ENCODE assay signal across 20 cellular contexts in the genomic region with DNA sequence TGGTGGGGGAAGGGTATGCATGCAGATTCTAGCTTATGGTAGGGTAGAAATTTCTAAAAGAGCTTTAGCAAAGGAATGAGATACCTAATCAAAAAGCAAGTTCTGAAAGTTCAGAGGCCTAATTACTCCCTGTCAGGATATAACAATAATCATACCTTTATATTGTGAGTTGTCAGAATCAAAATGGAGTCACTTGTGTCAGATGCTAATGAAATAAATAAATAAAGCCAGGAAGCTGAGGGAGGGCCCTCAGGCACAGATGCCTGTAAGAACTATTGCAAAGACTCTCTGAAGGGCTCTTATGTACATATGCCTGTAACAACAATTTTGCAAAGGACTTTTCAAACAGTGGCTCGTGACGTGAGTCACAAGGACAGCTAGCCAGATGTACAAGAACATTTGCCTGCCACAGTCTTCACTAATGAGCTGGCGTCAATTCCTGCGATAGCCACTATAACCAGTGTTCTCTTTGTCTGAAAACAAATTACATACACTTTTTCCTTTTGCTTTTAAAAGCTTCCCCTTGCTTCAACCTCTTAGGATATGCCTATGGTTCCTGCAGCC. TPM values are rescaled to one million over a fixed set of nuclear protein-coding genes. Genes with fewer than 3 reads are reported as not detected.
DNase-seq lines count a peak whose midpoint lies in the region; TF ChIP-seq lines count a peak whose summit lies in the region.
"Had no signal": no experiment of that assay in that cellular context is flagged by ENCODE, and none has a peak within 500 bp of the region (broad histone marks: within the 10 kb centered on the region; RNA-seq: fewer than 3 reads in every experiment).

No MANE protein-coding gene starts in this region.

- H3K4me1 ChIP-seq in SJSA1 (replicated peaks) = peaks cover 22% of the 10 kb centered on the region
- H3K4me1 ChIP-seq in ovary (ENCODE audit: insufficient read depth) = no peaks in the 10 kb centered on the region
- H3K4me1 ChIP-seq: BE2C had no signal

- peaks cover 5% of the 10 kb centered on the region for H3K4me1 Mint-ChIP-seq in Calu3 (ENCODE audit: low read depth, unreplicated experiment)
- H3K4me1 Mint-ChIP-seq: H9, naive B cell had no signal

- BruUV-seq in Calu3 (replicated peaks; lab: Mats Ljungman, UMichigan) = no TSS peak

- TF ChIP-seq EP300 in ovary (IDR thresholded peaks at IDR 0.05) = no peak

- CTCF ChIA-PET in Calu3 (lab: Charles Lee) = interaction anchor here (0.5 kb wide), 1 partner anchor 42 kb away, joined by 6 read pairs; no protein-coding TSS in a partner anchor

- no peaks in the 10 kb centered on the region for H3K27me3 ChIP-seq in SJSA1 (replicated peaks)
- no peaks in the 10 kb centered on the region for H3K27me3 ChIP-seq in ovary
- H3K27me3 ChIP-seq: BE2C, dorsolateral prefrontal cortex, gastrocnemius medialis, right atrium auricular region had no signal

- no peak overlapping the region for H3K27ac Mint-ChIP-seq in Calu3 (ENCODE audit: unreplicated experiment)
- H3K27ac Mint-ChIP-seq: activated naive CD8-positive, alpha-beta T cell treated with anti-CD3 and anti-CD28 coated beads for 36 hours; H9; naive B cell had no signal

- H3K27ac ChIP-seq in SJSA1 = peak overlapping the region; percentile 41
- no peak overlapping the region for H3K27ac ChIP-seq in ovary
- H3K27ac ChIP-seq: gastrocnemius medialis, right atrium auricular region, VCaP had no signal

- WGBS in ovary, 3 donors = 92 to 96% (median 93%) methylated on average over 4 of the region's 4 CpGs

- H3K4me3 Mint-ChIP-seq in Calu3 (ENCODE audit: low read depth, unreplicated experiment) = no peak overlapping the region
- H3K4me3 Mint-ChIP-seq: activated naive CD8-positive, alpha-beta T cell treated with anti-CD3 and anti-CD28 coated beads for 36 hours; H9; naive B cell had no signal

- intact Hi-C loops in Calu3 (cut with micrococcal nuclease; ENCODE audit: unreplicated experiment) (no loop called here), ovary (cut with DNase I) (no loop called here)

- DNase-seq in AG10803 (ENCODE audit: low read depth) (peak; percentile 84), LHCN-M2 (ENCODE audit: low read depth) (peak; percentile 84), SJSA1 (ENCODE audit: low read depth in 1 of 2, low spot score in 2 of 2) (peak; percentile 28 to 49), iris pigment epithelial cell (ENCODE audit: low read depth) (peak; percentile 83), LoVo (ENCODE audit: low spot score) (no peak), Calu3 (no peak), HT-29 (ENCODE audit: low spot score) (no peak), ovary (no peak)
- DNase-seq: activated naive CD8-positive, alpha-beta T cell treated with anti-CD3 and anti-CD28 coated beads for 36 hours; BE2C; gastrocnemius medialis; H9; kidney glomerular epithelial cell; MV-4-11; naive B cell; stimulated activated naive CD4-positive, alpha-beta T cell had no signal

- TF ChIP-seq CTCF in AG10803 (conservative IDR thresholded peaks at IDR 0.05; ENCODE audit: low read length) (no peak), Calu3 (IDR thresholded peaks at IDR 0.05; ENCODE audit: unreplicated experiment) (no peak), ovary (IDR thresholded peaks at IDR 0.05) (no peak)

- H3K4me3 ChIP-seq in AG10803 (ENCODE audit: low read length) (no peak overlapping the region), SJSA1 (no peak overlapping the region), ovary (no peak overlapping the region)
- H3K4me3 ChIP-seq: dorsolateral prefrontal cortex, gastrocnemius medialis, right atrium auricular region had no signal

- H3K36me3 Mint-ChIP-seq in Calu3 (ENCODE audit: insufficient read depth, unreplicated experiment) = peaks cover 5% of the 10 kb centered on the region
- H3K36me3 Mint-ChIP-seq: activated naive CD8-positive, alpha-beta T cell treated with anti-CD3 and anti-CD28 coated beads for 36 hours; naive B cell had no signal

- H3K36me3 ChIP-seq in SJSA1 (no peaks in the 10 kb centered on the region), ovary (no peaks in the 10 kb centered on the region)
- H3K36me3 ChIP-seq: BE2C, gastrocnemius medialis, right atrium auricular region had no signal

- H3K9me3 Mint-ChIP-seq in Calu3 (ENCODE audit: low read depth, unreplicated experiment) = peaks cover 9% of the 10 kb centered on the region
- H3K9me3 Mint-ChIP-seq: activated naive CD8-positive, alpha-beta T cell treated with anti-CD3 and anti-CD28 coated beads for 36 hours; H9 had no signal

- TF ChIP-seq POLR2A in ovary (IDR thresholded peaks at IDR 0.05) = no peak

- no peaks in the 10 kb centered on the region for H3K27me3 Mint-ChIP-seq in Calu3 (ENCODE audit: unreplicated experiment)
- H3K27me3 Mint-ChIP-seq: activated naive CD8-positive, alpha-beta T cell treated with anti-CD3 and anti-CD28 coated beads for 36 hours had no signal

- H3K9me3 ChIP-seq in SJSA1 (replicated peaks) (no peaks in the 10 kb centered on the region), ovary (no peaks in the 10 kb centered on the region)
- H3K9me3 ChIP-seq: BE2C, gastrocnemius medialis, right atrium auricular region had no signal

RNA-seq across cellular contexts. Expression of a gene that starts 27.4 kb away (rescaled TPM):
- total RNA-seq in LHCN-M2 (2014; rRNA removed) (not detected in 2 replicates), Calu3 (2022) (not detected in 2 replicates), ovary (1 to 10 TPM in 1 of 7 donors, under 1 TPM in 1, not detected in 5; 0.57 to 1.6 TPM)
- not detected for polyA plus RNA-seq in LHCN-M2 (2012)
- total RNA-seq in SJSA1 (2014; rRNA removed; shearing (Covaris generic)) = not detected in 2 replicates
- not detected in 2 replicates for total RNA-seq in HT-29 (2014; rRNA removed; shearing (Covaris generic))
- 1 to 10 TPM in 1 of 2 donors, not detected in 1; 1.2 TPM for polyA plus RNA-seq in ovary
- total RNA-seq: activated naive CD8-positive, alpha-beta T cell treated with anti-CD3 and anti-CD28 coated beads for 36 hours; G401; H9; right atrium auricular region had no signal

Comparison
In these comparisons a context has a peak if more than half of its experiments do, and no peak if none do; other contexts are left out.
1. DNase-seq: peak in AG10803 (single experiment), LHCN-M2 (single experiment), SJSA1 (2 of 2) and iris pigment epithelial cell (single experiment); none in LoVo (single experiment), Calu3 (single experiment), HT-29 (single experiment) and ovary (0 of 5).